In genomic region chr2:168903888-168904287, GRCh38 we compare ENCODE assay signal across 1 cellular context.
TF ChIP-seq lines count a peak whose summit lies in the region.

No MANE protein-coding gene starts in this region.

TF ChIP-seq in K562, 482 proteins besides CTCF, POLR2A, EP300 and RAD21:
- TF ChIP-seq ZBTB40 (IDR thresholded peaks at IDR 0.05) (peak; percentile 74), ZBTB40 (CRISPR knock-in tag; IDR thresholded peaks at IDR 0.05) (no peak), MYBL2 (IDR thresholded peaks at IDR 0.05; ENCODE audit: low read depth) (no peak), MYBL2 (CRISPR knock-in tag; IDR thresholded peaks at IDR 0.05; ENCODE audit: borderline replicate concordance) (no peak)
